In genomic region chr7:1452205-1452604, GRCh38 we compare ENCODE assay signal across 26 cellular contexts. TPM values are rescaled to one million over a fixed set of nuclear protein-coding genes. Genes with fewer than 3 reads are reported as not detected.
A peak's percentile ranks its signal among the peaks of the same experiment; 100 is the strongest.
DNase-seq lines count a peak whose midpoint lies in the region; ATAC-seq, FAIRE-seq and TF ChIP-seq lines count a peak whose summit lies in the region.
"Had no signal": no experiment of that assay in that cellular context is flagged by ENCODE, and none has a peak within 500 bp of the region (broad histone marks: within the 10 kb centered on the region; RNA-seq: fewer than 3 reads in every experiment).

No MANE protein-coding gene starts in this region.

- H3F3A ChIP-seq in neural progenitor cell (ENCODE audit: low read depth): no peaks in the 10 kb centered on the region

- peaks cover 68% of the 10 kb centered on the region for H3K79me2 ChIP-seq in K562 (ENCODE audit: control insufficient read depth, insufficient read depth, low read length)
- H3K79me2 ChIP-seq in fibroblast of lung (ENCODE audit: control insufficient read depth, insufficient read depth, low read length): peaks cover 61% of the 10 kb centered on the region
- H3K79me2 ChIP-seq in neural progenitor cell (ENCODE audit: low read depth): no peaks in the 10 kb centered on the region

- intact Hi-C loops in K562 (cut with micrococcal nuclease): no loop called here

- H3K36me3 Mint-ChIP-seq in neural progenitor cell: no peaks in the 10 kb centered on the region
- H3K36me3 Mint-ChIP-seq: CD8-positive, alpha-beta T cell; natural killer cell; stimulated activated effector memory CD8-positive, alpha-beta T cell treated with anti-CD3 and anti-CD28 coated beads, Interleukin-12 subunit alpha, Interleukin-12 subunit beta, amount 100 ng/mL, for 72 hours had no signal

- no peak overlapping the region for H3K4me2 ChIP-seq in K562 (ENCODE audit: insufficient read depth, low read length)
- peak overlapping the region; percentile 35 for H3K4me2 ChIP-seq in fibroblast of lung (ENCODE audit: extremely low read depth, insufficient read depth, low read length)
- peak overlapping the region; percentile 34 for H3K4me2 ChIP-seq in neural progenitor cell
- H3K4me2 ChIP-seq: PC-9 had no signal

- H3K4me1 ChIP-seq in K562 (replicated peaks in 1 of 2; ENCODE audit: control insufficient read depth in 2 of 2, insufficient read depth in 2 of 2, low read length in 2 of 2): peaks cover 10 to 91% of the 10 kb centered on the region in 2 experiments; a peak in 4 of 5 replicates
- H3K4me1 ChIP-seq in fibroblast of lung (ENCODE audit: control insufficient read depth, extremely low read depth, insufficient read depth, low read length): peaks cover 24% of the 10 kb centered on the region
- H3K4me1 ChIP-seq in neural progenitor cell: peaks cover 10% of the 10 kb centered on the region

- H3K36me3 ChIP-seq in K562 (ENCODE audit: control insufficient read depth, insufficient read depth, low read length): peaks cover 69% of the 10 kb centered on the region; the same call in 1 of the 3 replicates
- H3K36me3 ChIP-seq in fibroblast of lung (ENCODE audit: control insufficient read depth, insufficient read depth, low read length): peaks cover 6% of the 10 kb centered on the region
- no peaks in the 10 kb centered on the region for H3K36me3 ChIP-seq in neural progenitor cell

- H3K9me1 ChIP-seq in K562 (ENCODE audit: control insufficient read depth, insufficient read depth, low read length): no peaks in the 10 kb centered on the region

- no peak for TF ChIP-seq POLR2A in K562 (conservative IDR thresholded peaks at IDR 0.05)

- peak overlapping the region; percentile 76 for H3K27ac Mint-ChIP-seq in neural progenitor cell
- H3K27ac Mint-ChIP-seq: activated T-cell treated with anti-CD3 and anti-CD28 coated beads, Interleukin-2, amount 50 U/mL, for 24 hours; CD8-positive, alpha-beta T cell; natural killer cell; stimulated activated effector memory CD8-positive, alpha-beta T cell treated with anti-CD3 and anti-CD28 coated beads, Interleukin-12 subunit alpha, Interleukin-12 subunit beta, amount 100 ng/mL, for 72 hours had no signal

- peaks cover 3% of the 10 kb centered on the region for H3K27me3 Mint-ChIP-seq in neural progenitor cell (ENCODE audit: insufficient read depth, low read depth)
- H3K27me3 Mint-ChIP-seq: activated T-cell treated with anti-CD3 and anti-CD28 coated beads, Interleukin-2, amount 50 U/mL, for 24 hours had no signal

- TF ChIP-seq CTCF in K562 (IDR thresholded peaks at IDR 0.05 in 2 of 3, conservative IDR thresholded peaks at IDR 0.05 in 1 of 3; ENCODE audit: insufficient read depth in 2 of 3, low read depth in 1 of 3, low read length in 3 of 3) (no peak), fibroblast of lung (conservative IDR thresholded peaks at IDR 0.05 in 1 of 2, IDR thresholded peaks at IDR 0.05 in 1 of 2; ENCODE audit: low read depth in 1 of 2, low read length in 2 of 2) (no peak), neural progenitor cell (IDR thresholded peaks at IDR 0.05) (no peak)

- peak overlapping the region in 1 of 2 experiments; percentile 78; a peak in 2 of 4 replicates for H3K9ac ChIP-seq in K562 (ENCODE audit: insufficient read depth in 1 of 2, low read depth in 2 of 2, low read length in 2 of 2)
- H3K9ac ChIP-seq in fibroblast of lung (ENCODE audit: insufficient read depth, low read length): no peak overlapping the region
- no peak overlapping the region for H3K9ac ChIP-seq in neural progenitor cell

- POLR2A ChIA-PET in K562 (lab: Yijun Ruan, JAX): interaction anchor here (1.3 to 1.4 kb wide), 2 partner anchors 8 to 13 kb away, joined by 4 to 10 read pairs; no protein-coding TSS in a partner anchor

- H3K27ac ChIP-seq in K562 (ENCODE audit: extremely low read depth, low read depth, low read length) (no peak overlapping the region), fibroblast of lung (ENCODE audit: insufficient read depth, low read length) (no peak overlapping the region), neural progenitor cell (no peak overlapping the region)
- H3K27ac ChIP-seq: PC-9 had no signal

- H3K9me3 Mint-ChIP-seq in neural progenitor cell: no peaks in the 10 kb centered on the region
- H3K9me3 Mint-ChIP-seq: activated T-cell treated with anti-CD3 and anti-CD28 coated beads, Interleukin-2, amount 50 U/mL, for 24 hours; CD8-positive, alpha-beta T cell; natural killer cell; stimulated activated effector memory CD8-positive, alpha-beta T cell treated with anti-CD3 and anti-CD28 coated beads, Interleukin-12 subunit alpha, Interleukin-12 subunit beta, amount 100 ng/mL, for 72 hours had no signal

- TF ChIP-seq EP300 in K562 (IDR thresholded peaks at IDR 0.05; ENCODE audit: low read length): no peak

- DNase-seq in K562 (ENCODE audit: extremely low read depth in 1 of 4, low spot score in 3 of 4) (no peak), fibroblast of lung (ENCODE audit: low read depth in 2 of 2) (no peak), neural progenitor cell (ENCODE audit: low spot score) (peak; percentile 59), ureter (ENCODE audit: low spot score) (peak; percentile 73), KG1 (lab: John Stamatoyannopoulos, UW) (no peak), DMS153 treated with DMSO at 0.1 percent for 48 hours (lab: John Stamatoyannopoulos, UW; ENCODE audit: unreplicated experiment) (no peak), HuH-7 (ENCODE audit: low spot score) (no peak)
- DNase-seq: activated CD4-positive, CD25-positive, alpha-beta regulatory T cell treated with anti-CD3 and anti-CD28 coated beads, Interleukin-2, amount 50 U/mL, for 72 hours; activated naive CD4-positive, alpha-beta T cell; activated T-cell treated with anti-CD3 and anti-CD28 coated beads, Interleukin-2, amount 50 U/mL, for 24 hours; CD8-positive, alpha-beta T cell; central memory CD4-positive, alpha-beta T cell; DMS153; erythroblast; GDM1; kidney; natural killer cell; NCI-H1092 treated with DMSO at 0.1 percent for 48 hours; NCI-H2029; NCI-H345; PC-9; stimulated activated CD4-positive, alpha-beta T cell treated with anti-CD3 and anti-CD28 coated beads, Interleukin-1b, Interleukin-23, amount 100 ng/mL, for 48 hours; T-helper 1 cell had no signal

- no peak for TF ChIP-seq RAD21 in K562 (CRISPR knock-in tag; conservative IDR thresholded peaks at IDR 0.05 in 1 of 2, IDR thresholded peaks at IDR 0.05 in 1 of 2)

- H2AFZ ChIP-seq in K562 (ENCODE audit: low read depth, low read length) (no peak overlapping the region), fibroblast of lung (ENCODE audit: low read length) (no peak overlapping the region), neural progenitor cell (replicated peaks) (no peak overlapping the region)
- H2AFZ ChIP-seq: PC-9 had no signal

- H3K4me3 Mint-ChIP-seq in neural progenitor cell: no peak overlapping the region
- H3K4me3 Mint-ChIP-seq: activated T-cell treated with anti-CD3 and anti-CD28 coated beads, Interleukin-2, amount 50 U/mL, for 24 hours; CD8-positive, alpha-beta T cell; natural killer cell; stimulated activated effector memory CD8-positive, alpha-beta T cell treated with anti-CD3 and anti-CD28 coated beads, Interleukin-12 subunit alpha, Interleukin-12 subunit beta, amount 100 ng/mL, for 72 hours had no signal

- H3K27me3 ChIP-seq in K562 (ENCODE audit: control insufficient read depth in 2 of 2, insufficient read depth in 2 of 2, low read length in 2 of 2): no peaks in the 10 kb centered on the region
- no peaks in the 10 kb centered on the region for H3K27me3 ChIP-seq in fibroblast of lung (ENCODE audit: control insufficient read depth, insufficient read depth, low read length)
- H3K27me3 ChIP-seq in neural progenitor cell: no peaks in the 10 kb centered on the region
- H3K27me3 ChIP-seq: gastroesophageal sphincter had no signal

- no TSS peak for BruUV-seq in K562 (replicated peaks; lab: Mats Ljungman, UMichigan)

- CTCF ChIA-PET in K562 (lab: Yijun Ruan, JAX; ENCODE audit: low intra/inter-chr PET ratio): no interaction called here

- H3K9me3 ChIP-seq in K562 (replicated peaks; ENCODE audit: control insufficient read depth, insufficient read depth, low read depth, low read length) (no peaks in the 10 kb centered on the region), fibroblast of lung (ENCODE audit: control insufficient read depth, insufficient read depth, low read depth, low read length) (no peaks in the 10 kb centered on the region), neural progenitor cell (ENCODE audit: low read depth) (no peaks in the 10 kb centered on the region)
- H3K9me3 ChIP-seq: gastroesophageal sphincter had no signal

- H3K4me3 ChIP-seq in K562 (no peak overlapping the region), fibroblast of lung (replicated peaks in 1 of 4; ENCODE audit: control extremely low read depth in 1 of 4, insufficient read depth in 1 of 4, low read depth in 3 of 4, low read length in 4 of 4) (no peak overlapping the region), neural progenitor cell (no peak overlapping the region)
- H3K4me3 ChIP-seq: gastroesophageal sphincter, PC-9 had no signal

- WGBS in K562 (ENCODE audit: insufficient coverage, low coverage, missing lambda C conversion rate): 92% methylated on average over 2 of the region's 19 CpGs

- H4K20me1 ChIP-seq in K562 (replicated peaks; ENCODE audit: control insufficient read depth, insufficient read depth, low read length): peaks cover 11% of the 10 kb centered on the region; the same call in 1 of the 2 replicates
- no peaks in the 10 kb centered on the region for H4K20me1 ChIP-seq in fibroblast of lung (ENCODE audit: control insufficient read depth, extremely low read depth, insufficient read depth, low read length)
- H4K20me1 ChIP-seq in neural progenitor cell (ENCODE audit: low read depth): no peaks in the 10 kb centered on the region

- H3K4me1 Mint-ChIP-seq in neural progenitor cell: peaks cover 25% of the 10 kb centered on the region
- H3K4me1 Mint-ChIP-seq: natural killer cell; stimulated activated effector memory CD8-positive, alpha-beta T cell treated with anti-CD3 and anti-CD28 coated beads, Interleukin-12 subunit alpha, Interleukin-12 subunit beta, amount 100 ng/mL, for 72 hours had no signal

- FAIRE-seq in K562 (lab: Jason Lieb, UNC): no peak
- FAIRE-seq: kidney, TTC549 had no signal

- no peak for ATAC-seq in K562
- ATAC-seq: CD8-positive, alpha-beta T cell; gastroesophageal sphincter; natural killer cell; stimulated activated effector memory CD8-positive, alpha-beta T cell treated with anti-CD3 and anti-CD28 coated beads, Interleukin-12 subunit alpha, Interleukin-12 subunit beta, amount 100 ng/mL, for 72 hours had no signal

- in situ Hi-C loops in K562 (cut with MboI): no loop called here

RNA-seq across cellular contexts. Expression of gene MICALL2, which starts 7.1 kb away (rescaled TPM):
- total RNA-seq in K562 (2011; cell fraction: chromatin; rRNA removed; ENCODE audit: low replicate concordance): 266 and 844 TPM in 2 replicates
- total RNA-seq in K562 (2011; cell fraction: nucleolus; rRNA removed): 502 and 577 TPM in 2 replicates
- 359 and 406 TPM in 2 replicates for total RNA-seq in K562 (2011; cell fraction: nucleoplasm; rRNA removed)
- 59.0 and 71.5 TPM in 2 replicates for total RNA-seq in K562 (2014; rRNA removed)
- 6.9 and 9.5 TPM in 2 replicates for total RNA-seq in K562 (2014; rRNA removed; fragmentation: Illumina TruSeq; extraction: Trizol)
- 26.9 and 32.7 TPM in 2 replicates for total RNA-seq in K562 (2015; rRNA removed; fragmentation: Illumina TruSeq; extraction: Trizol)
- 102 and 103 TPM in 2 replicates for total RNA-seq in K562 (2021)
- polyA plus RNA-seq in K562 (2011; rRNA removed): 17.0 and 42.5 TPM in 2 replicates
- 14.6 and 28.0 TPM in 2 replicates for polyA plus RNA-seq in K562 (2011; cell fraction: cytosol; rRNA removed)
- polyA plus RNA-seq in K562 (2011; cell fraction: nucleus; rRNA removed): 444 and 528 TPM in 2 replicates
- polyA plus RNA-seq in K562 (2012): 61.2 and 74.6 TPM in 2 replicates
- polyA plus RNA-seq in K562 (2014; fragmentation: Illumina TruSeq; extraction: Trizol): 13.2 and 29.8 TPM in 2 replicates
- polyA plus RNA-seq in K562 (2014; fragmentation: Nextera tagmentation; extraction: Ambion mirVana): 1 to 10 TPM; 1.8 to 2.2 TPM
- 91.2 and 99.3 TPM in 2 replicates for polyA plus RNA-seq in K562 (2014; rRNA removed)
- 53.2 and 57.7 TPM in 2 replicates for polyA minus RNA-seq in K562 (2011; rRNA and poly(A)+ RNA removed)
- 17.9 and 22.2 TPM in 2 replicates for polyA minus RNA-seq in K562 (2011; cell fraction: cytosol; rRNA and poly(A)+ RNA removed)
- 91.7 and 109 TPM in 2 replicates for polyA minus RNA-seq in K562 (2011; cell fraction: nucleus; rRNA and poly(A)+ RNA removed)
- total RNA-seq in fibroblast of lung: 48.0 and 60.1 TPM in 2 replicates
- polyA plus RNA-seq in fibroblast of lung: 11.0 and 11.7 TPM in 2 replicates
- polyA plus RNA-seq in fibroblast of lung (2012): 15.6 and 22.9 TPM in 2 replicates
- polyA minus RNA-seq in fibroblast of lung (ENCODE audit: low replicate concordance): 5.8 and 26.0 TPM in 2 replicates
- 6.0 and 22.7 TPM in 2 replicates for total RNA-seq in neural progenitor cell (ENCODE audit: low replicate concordance)
- total RNA-seq in ureter: 54.7 TPM

RNA-seq across cellular contexts. Expression of gene INTS1, which starts 52.0 kb away (rescaled TPM):
- total RNA-seq in K562 (2011; cell fraction: chromatin; rRNA removed; ENCODE audit: low replicate concordance): 67.2 and 276 TPM in 2 replicates
- 199 and 200 TPM in 2 replicates for total RNA-seq in K562 (2011; cell fraction: nucleolus; rRNA removed)
- total RNA-seq in K562 (2011; cell fraction: nucleoplasm; rRNA removed): 92.5 and 92.7 TPM in 2 replicates
- total RNA-seq in K562 (2014; rRNA removed): 34.9 and 39.7 TPM in 2 replicates
- total RNA-seq in K562 (2014; rRNA removed; fragmentation: Illumina TruSeq; extraction: Trizol): 4.1 and 6.8 TPM in 2 replicates
- 19.2 and 20.1 TPM in 2 replicates for total RNA-seq in K562 (2015; rRNA removed; fragmentation: Illumina TruSeq; extraction: Trizol)
- total RNA-seq in K562 (2021): 105 and 119 TPM in 2 replicates
- 12.0 and 28.0 TPM in 2 replicates for polyA plus RNA-seq in K562 (2011; rRNA removed)
- polyA plus RNA-seq in K562 (2011; cell fraction: cytosol; rRNA removed): 17.5 and 46.7 TPM in 2 replicates
- 146 and 297 TPM in 2 replicates for polyA plus RNA-seq in K562 (2011; cell fraction: nucleus; rRNA removed)
- polyA plus RNA-seq in K562 (2012): 62.7 and 64.6 TPM in 2 replicates
- 18.5 and 66.3 TPM in 2 replicates for polyA plus RNA-seq in K562 (2014; fragmentation: Illumina TruSeq; extraction: Trizol)
- 1 to 10 TPM in 1 of 2 experiments, under 1 TPM in 1; 0.34 to 1.7 TPM for polyA plus RNA-seq in K562 (2014; fragmentation: Nextera tagmentation; extraction: Ambion mirVana)
- polyA plus RNA-seq in K562 (2014; rRNA removed): 46.7 and 55.1 TPM in 2 replicates
- polyA minus RNA-seq in K562 (2011; rRNA and poly(A)+ RNA removed): 9.8 and 11.1 TPM in 2 replicates
- 38.7 and 69.3 TPM in 2 replicates for polyA minus RNA-seq in K562 (2011; cell fraction: cytosol; rRNA and poly(A)+ RNA removed)
- 52.6 and 57.9 TPM in 2 replicates for polyA minus RNA-seq in K562 (2011; cell fraction: nucleus; rRNA and poly(A)+ RNA removed)
- total RNA-seq in fibroblast of lung: 22.9 and 35.5 TPM in 2 replicates
- polyA plus RNA-seq in fibroblast of lung: 7.1 and 16.2 TPM in 2 replicates
- polyA plus RNA-seq in fibroblast of lung (2012): 32.9 and 58.5 TPM in 2 replicates
- polyA minus RNA-seq in fibroblast of lung (ENCODE audit: low replicate concordance): 43.6 and 98.3 TPM in 2 replicates
- total RNA-seq in neural progenitor cell (ENCODE audit: low replicate concordance): 16.5 and 76.7 TPM in 2 replicates
- 97.5 TPM for total RNA-seq in ureter

Comparison
In these comparisons a context has a peak if more than half of its experiments do, and no peak if none do; other contexts are left out.
1. DNase-seq: peak in neural progenitor cell (single experiment) and ureter (single experiment); none in K562 (0 of 4), fibroblast of lung (0 of 2), KG1 (single experiment), DMS153 treated with DMSO at 0.1 percent for 48 hours (single experiment) and HuH-7 (single experiment).